15 cellular contexts compared by ENCODE assay signal in genomic region chr10:98259606-98260319, GRCh38. TPM values are rescaled to one million over a fixed set of nuclear protein-coding genes. Genes with fewer than 3 reads are reported as not detected.
DNase-seq lines count a peak whose midpoint lies in the region; ATAC-seq, FAIRE-seq and TF ChIP-seq lines count a peak whose summit lies in the region.
"Had no signal": no experiment of that assay in that cellular context is flagged by ENCODE, and none has a peak within 500 bp of the region (broad histone marks: within the 10 kb centered on the region; RNA-seq: fewer than 3 reads in every experiment).

No MANE protein-coding gene starts in this region.

- peaks cover 30% of the 10 kb centered on the region for H3K4me1 Mint-ChIP-seq in dendritic cell treated with granulocyte-macrophage colony-stimulating factor and Interleukin-4, amounts not matched to agents 40 ng/mL and 50 ng/mL, for 4 days (ENCODE audit: low read depth)
- H3K4me1 Mint-ChIP-seq: CD8-positive, alpha-beta memory T cell had no signal

- CTCF ChIA-PET in HepG2 (lab: Yijun Ruan, JAX; ENCODE audit: low intra/inter-chr PET ratio, low total read pairs), result no interaction called here

- no peak for TF ChIP-seq POLR2A in HepG2 (IDR thresholded peaks at IDR 0.05; ENCODE audit: insufficient read depth in 1 of 2, low read depth in 2 of 2, low read length in 2 of 2)

- intact Hi-C loops in dendritic cell treated with granulocyte-macrophage colony-stimulating factor and Interleukin-4, amounts not matched to agents 40 ng/mL and 50 ng/mL, for 4 days (cut with micrococcal nuclease), result loop anchor here (10.0 kb wide), 1 partner anchor 185 kb away; the partner anchor contains the start of gene HPS1
- intact Hi-C loops in kidney (cut with DNase I), result loop anchor here (10.0 kb wide), 1 partner anchor 45 kb away; no protein-coding TSS in a partner anchor
- intact Hi-C loops in HepG2 (cut with micrococcal nuclease; ENCODE audit: unreplicated experiment), result no loop called here

- TF ChIP-seq RAD21 in HepG2 (CRISPR knock-in tag; IDR thresholded peaks at IDR 0.05), result no peak

- no peak overlapping the region for H3K27ac ChIP-seq in parathyroid adenoma
- H3K27ac ChIP-seq in kidney (ENCODE audit: low read depth in 2 of 2, low read length in 2 of 2), result no peak overlapping the region
- no peak overlapping the region for H3K27ac ChIP-seq in HepG2 (ENCODE audit: extremely low read length, insufficient read depth, low read length)
- H3K27ac ChIP-seq: colonic mucosa had no signal

- H3K79me2 ChIP-seq in parathyroid adenoma (no peaks in the 10 kb centered on the region), HepG2 (ENCODE audit: insufficient read depth, low read length) (no peaks in the 10 kb centered on the region)

- no peaks in the 10 kb centered on the region for H3K9me3 ChIP-seq in parathyroid adenoma (ENCODE audit: control insufficient read depth, low read length)
- no peaks in the 10 kb centered on the region for H3K9me3 ChIP-seq in kidney (ENCODE audit: control insufficient read depth in 1 of 2, low read length in 2 of 2)
- H3K9me3 ChIP-seq in HepG2 (ENCODE audit: low read length), result no peaks in the 10 kb centered on the region
- H3K9me3 ChIP-seq: colonic mucosa had no signal

- FAIRE-seq in kidney (lab: Jason Lieb, UNC) (no peak), HepG2 (lab: Jason Lieb, UNC) (no peak)

- H3K4me3 Mint-ChIP-seq in dendritic cell treated with granulocyte-macrophage colony-stimulating factor and Interleukin-4, amounts not matched to agents 40 ng/mL and 50 ng/mL, for 4 days, result no peak overlapping the region
- H3K4me3 Mint-ChIP-seq: CD8-positive, alpha-beta memory T cell; stimulated activated naive B cell treated with anti-CD40 and anti-IgM and Interleukin-4, amounts not matched to agents 10 μg/mL and 1 μg/mL and 100 μg/mL, for 72 hours had no signal

- no peak overlapping the region for H3K4me2 ChIP-seq in parathyroid adenoma (ENCODE audit: low read length)
- no peak overlapping the region for H3K4me2 ChIP-seq in HepG2 (ENCODE audit: low read depth, low read length)

- H3K4me1 ChIP-seq in parathyroid adenoma (peaks cover 2% of the 10 kb centered on the region), kidney (ENCODE audit: control insufficient read depth in 1 of 2, insufficient read depth in 1 of 2, low read depth in 1 of 2, low read length in 2 of 2) (peaks cover 2 to 6% of the 10 kb centered on the region in 2 donors), HepG2 (ENCODE audit: insufficient read depth, low read length) (peaks cover 23% of the 10 kb centered on the region)
- H3K4me1 ChIP-seq: colonic mucosa had no signal

- TF ChIP-seq EP300 in HepG2 (IDR thresholded peaks at IDR 0.05; ENCODE audit: low read depth in 2 of 2, low read length in 2 of 2) (no peak), HepG2 (CRISPR knock-in tag; IDR thresholded peaks at IDR 0.05; ENCODE audit: borderline replicate concordance) (no peak)

- H4K20me1 ChIP-seq in HepG2 (ENCODE audit: insufficient read depth, low read length), result no peaks in the 10 kb centered on the region

- TF ChIP-seq CTCF in parathyroid adenoma (IDR thresholded peaks at IDR 0.05), result no peak
- TF ChIP-seq CTCF in kidney (IDR thresholded peaks at IDR 0.05; ENCODE audit: borderline replicate concordance, extremely low read depth, insufficient read depth), result no peak
- TF ChIP-seq CTCF in HepG2 (CRISPR knock-in tag; IDR thresholded peaks at IDR 0.05), result no peak

- peaks cover 4% of the 10 kb centered on the region for H3K27me3 Mint-ChIP-seq in dendritic cell treated with granulocyte-macrophage colony-stimulating factor and Interleukin-4, amounts not matched to agents 40 ng/mL and 50 ng/mL, for 4 days
- H3K27me3 Mint-ChIP-seq: CD8-positive, alpha-beta memory T cell; stimulated activated naive B cell treated with anti-CD40 and anti-IgM and Interleukin-4, amounts not matched to agents 10 μg/mL and 1 μg/mL and 100 μg/mL, for 72 hours had no signal

- 77% methylated on average over 10 of the region's 14 CpGs for WGBS in HepG2 (ENCODE audit: low lambda C conversion rate)

- ATAC-seq in HepG2, result no peak
- ATAC-seq: stimulated activated naive B cell treated with anti-CD40 and anti-IgM and Interleukin-4, amounts not matched to agents 10 μg/mL and 1 μg/mL and 100 μg/mL, for 72 hours had no signal

- peaks cover 41% of the 10 kb centered on the region for H3K36me3 Mint-ChIP-seq in dendritic cell treated with granulocyte-macrophage colony-stimulating factor and Interleukin-4, amounts not matched to agents 40 ng/mL and 50 ng/mL, for 4 days (ENCODE audit: low read depth)

- in situ Hi-C loops in HepG2 (cut with HindIII; ENCODE audit: extremely low pct_ligation_motif_present, low pct_unique_long_range_greater_than_20kb), result no loop called here

- H3K4me3 ChIP-seq in parathyroid adenoma (ENCODE audit: low read depth, low read length), result no peak overlapping the region
- no peak overlapping the region for H3K4me3 ChIP-seq in kidney (ENCODE audit: low read length in 2 of 2)
- no peak overlapping the region for H3K4me3 ChIP-seq in HepG2 (replicated peaks in 1 of 3; ENCODE audit: insufficient read depth in 1 of 3, low read depth in 2 of 3, low read length in 3 of 3)
- H3K4me3 ChIP-seq: colonic mucosa had no signal

- no peaks in the 10 kb centered on the region for H3K9me3 Mint-ChIP-seq in dendritic cell treated with granulocyte-macrophage colony-stimulating factor and Interleukin-4, amounts not matched to agents 40 ng/mL and 50 ng/mL, for 4 days
- H3K9me3 Mint-ChIP-seq: CD8-positive, alpha-beta memory T cell; stimulated activated naive B cell treated with anti-CD40 and anti-IgM and Interleukin-4, amounts not matched to agents 10 μg/mL and 1 μg/mL and 100 μg/mL, for 72 hours had no signal

- DNase-seq in EH (ENCODE audit: low read depth) (peak; percentile 54), NOMO-1 (lab: John Stamatoyannopoulos, UW; ENCODE audit: unreplicated experiment in 2 of 2) (peak; percentile 63 to 94), kidney (no peak), DMS 273 (lab: John Stamatoyannopoulos, UW; ENCODE audit: unreplicated experiment) (no peak), germinal center (ENCODE audit: low spot score) (no peak), HepG2 (ENCODE audit: low spot score) (no peak)
- DNase-seq: CD8-positive, alpha-beta memory T cell; colonic mucosa; NCI-H146; NCI-H82; stimulated activated CD4-positive, alpha-beta T cell treated with anti-CD3 and anti-CD28 coated beads, Interleukin-2, amount 100 ng/mL, for 24 hours; stimulated activated naive B cell treated with anti-CD40 and anti-IgM and Interleukin-4, amounts not matched to agents 10 μg/mL and 1 μg/mL and 100 μg/mL, for 72 hours had no signal

- peak overlapping the region; percentile 33 for H2AFZ ChIP-seq in parathyroid adenoma
- H2AFZ ChIP-seq in HepG2 (ENCODE audit: low read length), result no peak overlapping the region

- H3K36me3 ChIP-seq in parathyroid adenoma (ENCODE audit: control insufficient read depth, insufficient read depth, low read length) (no peaks in the 10 kb centered on the region), kidney (ENCODE audit: control insufficient read depth in 1 of 2, insufficient read depth in 2 of 2, low read length in 2 of 2) (peaks cover 0 to 3% of the 10 kb centered on the region in 2 donors), HepG2 (replicated peaks in 1 of 2; ENCODE audit: control insufficient read depth in 1 of 2, insufficient read depth in 2 of 2, low read length in 2 of 2) (no peaks in the 10 kb centered on the region; a peak in 1 of 5 replicates)
- H3K36me3 ChIP-seq: colonic mucosa had no signal

- H3K27me3 ChIP-seq in parathyroid adenoma (ENCODE audit: control insufficient read depth, insufficient read depth, low read length), result no peaks in the 10 kb centered on the region
- no peaks in the 10 kb centered on the region for H3K27me3 ChIP-seq in HepG2 (ENCODE audit: control insufficient read depth in 1 of 2, insufficient read depth in 2 of 2, low read length in 2 of 2)
- H3K27me3 ChIP-seq: colonic mucosa had no signal

- POLR2A ChIA-PET in HepG2 (lab: Yijun Ruan, JAX), result interaction anchor here (1.4 kb wide), 1 partner anchor 8 kb away, joined by 4 read pairs; the partner anchor contains the start of gene LOXL4

- H3K9ac ChIP-seq in parathyroid adenoma (no peak overlapping the region), kidney (ENCODE audit: low read length in 2 of 2) (no peak overlapping the region), HepG2 (ENCODE audit: insufficient read depth, low read depth, low read length) (no peak overlapping the region)

- no TSS peak for BruUV-seq in HepG2 (replicated peaks; lab: Mats Ljungman, UMichigan)

- H3K27ac Mint-ChIP-seq in dendritic cell treated with granulocyte-macrophage colony-stimulating factor and Interleukin-4, amounts not matched to agents 40 ng/mL and 50 ng/mL, for 4 days, result peak overlapping the region; percentile 12
- H3K27ac Mint-ChIP-seq: stimulated activated naive B cell treated with anti-CD40 and anti-IgM and Interleukin-4, amounts not matched to agents 10 μg/mL and 1 μg/mL and 100 μg/mL, for 72 hours had no signal

TF ChIP-seq in HepG2, 621 proteins besides CTCF, POLR2A, EP300 and RAD21 (continues in another document):
- TF ChIP-seq GATAD1 (CRISPR knock-in tag; IDR thresholded peaks at IDR 0.05), result no peak

RNA-seq across cellular contexts. Expression of gene LOXL4, which starts 8.2 kb away (rescaled TPM):
- 15.1 TPM for total RNA-seq in kidney
- 3.4 TPM for polyA plus RNA-seq in kidney (ENCODE audit: insufficient read depth, low read depth, low replicate concordance)
- total RNA-seq in HepG2 (2016; rRNA removed; fragmentation: Illumina TruSeq; extraction: Trizol), result 3.8 and 8.8 TPM in 2 replicates
- total RNA-seq in HepG2 (2016; cell fraction: cytosol; rRNA removed; fragmentation: Illumina TruSeq; extraction: Trizol; ENCODE audit: low read depth), result 0.91 and 0.97 TPM in 2 replicates
- total RNA-seq in HepG2 (2016; cell fraction: insoluble cytoplasmic fraction; rRNA removed; fragmentation: Illumina TruSeq; extraction: Trizol), result 3.1 and 9.9 TPM in 2 replicates
- total RNA-seq in HepG2 (2016; cell fraction: membrane; rRNA removed; fragmentation: Illumina TruSeq; extraction: Trizol), result 2.6 and 3.1 TPM in 2 replicates
- 9.7 TPM in 2 replicates for total RNA-seq in HepG2 (2016; cell fraction: nucleus; rRNA removed; fragmentation: Illumina TruSeq; extraction: Trizol)
- 21.1 and 31.3 TPM in 2 replicates for polyA plus RNA-seq in HepG2 (2011; rRNA removed)
- polyA plus RNA-seq in HepG2 (2011; cell fraction: cytosol; rRNA removed), result 19.8 and 25.9 TPM in 2 replicates
- polyA plus RNA-seq in HepG2 (2011; cell fraction: nucleus; rRNA removed), result 20.8 and 24.7 TPM in 2 replicates
- 12.1 and 16.1 TPM in 2 replicates for polyA plus RNA-seq in HepG2 (2012)
- 0.87 and 1.0 TPM in 2 replicates for polyA plus RNA-seq in HepG2 (2016; cell fraction: cytosol; fragmentation: Illumina TruSeq; extraction: Trizol; ENCODE audit: low read depth)
- 3.1 and 3.6 TPM in 2 replicates for polyA plus RNA-seq in HepG2 (2016; cell fraction: insoluble cytoplasmic fraction; fragmentation: Illumina TruSeq; extraction: Trizol; ENCODE audit: low read depth)
- 2.1 and 2.4 TPM in 2 replicates for polyA plus RNA-seq in HepG2 (2016; cell fraction: membrane; fragmentation: Illumina TruSeq; extraction: Trizol; ENCODE audit: low read depth)
- polyA plus RNA-seq in HepG2 (2016; cell fraction: nucleus; fragmentation: Illumina TruSeq; extraction: Trizol; ENCODE audit: insufficient read depth, low read depth), result 12.3 and 13.7 TPM in 2 replicates
- polyA minus RNA-seq in HepG2 (2011; rRNA and poly(A)+ RNA removed; ENCODE audit: low replicate concordance), result 33.3 TPM in 1 of 2 replicates, not detected in the other
- polyA minus RNA-seq in HepG2 (2011; cell fraction: cytosol; rRNA and poly(A)+ RNA removed), result 13.7 and 23.0 TPM in 2 replicates
- 7.2 and 9.9 TPM in 2 replicates for polyA minus RNA-seq in HepG2 (2011; cell fraction: nucleus; rRNA and poly(A)+ RNA removed)
- total RNA-seq: CD8-positive, alpha-beta memory T cell; T-helper 1 cell treated with Interleukin-12 subunit alpha and Interleukin-12 subunit beta and Interleukin-4 antibody, amounts not matched to agents 30 ng/mL and 1 ng/mL, for 36 hours had no signal

Comparison
In these comparisons a context has a peak if more than half of its experiments do, and no peak if none do; other contexts are left out.
1. DNase-seq: peak in EH (single experiment) and NOMO-1 (2 of 2); none in kidney (single experiment), DMS 273 (single experiment), germinal center (single experiment) and HepG2 (single experiment).